In genomic region chr1:210233216-210233494, GRCh38 we compare ENCODE assay signal across 9 cellular contexts. TPM values are rescaled to one million over a fixed set of nuclear protein-coding genes. Genes with fewer than 3 reads are reported as not detected.
DNase-seq lines count a peak whose midpoint lies in the region; ATAC-seq and TF ChIP-seq lines count a peak whose summit lies in the region.
"Had no signal": no experiment of that assay in that cellular context is flagged by ENCODE, and none has a peak within 500 bp of the region (broad histone marks: within the 10 kb centered on the region; RNA-seq: fewer than 3 reads in every experiment).

No MANE protein-coding gene starts in this region.

- no peak for TF ChIP-seq CTCF in left ventricle myocardium inferior (IDR thresholded peaks at IDR 0.05; ENCODE audit: borderline replicate concordance)

- H3K27ac ChIP-seq in left ventricle myocardium inferior (replicated peaks): peak overlapping the region; percentile 91
- peak overlapping the region; percentile 96 for H3K27ac ChIP-seq in rectal smooth muscle tissue (ENCODE audit: low read depth, low read length)

- H3K27me3 ChIP-seq in left ventricle myocardium inferior (ENCODE audit: low read depth) (peaks cover 16% of the 10 kb centered on the region), rectal smooth muscle tissue (ENCODE audit: control insufficient read depth, insufficient read depth, low read length) (no peaks in the 10 kb centered on the region)

- DNase-seq in NCI-H1694 (lab: John Stamatoyannopoulos, UW) (peak; percentile 12), NCI-H1694 treated with DMSO at 0.1 percent for 48 hours (lab: John Stamatoyannopoulos, UW) (no peak), left ventricle myocardium inferior (no peak), occipital lobe (lab: John Stamatoyannopoulos, UW) (no peak), NCI-H524 treated with DMSO at 0.1 percent for 48 hours (lab: John Stamatoyannopoulos, UW) (no peak)
- no peak for DNase-seq in activated T-helper 1 cell treated with anti-CD3 and anti-CD28 coated beads, Interleukin-12 subunit alpha, Interleukin-12 subunit beta, Interleukin-2, Interleukin-4 antibody, amounts not matched to agents 30 ng/mL and 10 ng/mL and 1 ng/mL, durations not matched to agents 14 hours and 24 hours and 36 hours (ENCODE audit: low spot score)
- DNase-seq: CD4-positive, CD25-positive, alpha-beta regulatory T cell had no signal

- H3K4me3 Mint-ChIP-seq in activated T-helper 1 cell treated with anti-CD3 and anti-CD28 coated beads, Interleukin-12 subunit alpha, Interleukin-12 subunit beta, Interleukin-2, Interleukin-4 antibody, amounts not matched to agents 30 ng/mL and 10 ng/mL and 1 ng/mL, durations not matched to agents 14 hours and 24 hours and 36 hours: peak overlapping the region; percentile 45
- H3K4me3 Mint-ChIP-seq: CD4-positive, CD25-positive, alpha-beta regulatory T cell had no signal

- H3K27me3 Mint-ChIP-seq in activated T-helper 1 cell treated with anti-CD3 and anti-CD28 coated beads, Interleukin-12 subunit alpha, Interleukin-12 subunit beta, Interleukin-2, Interleukin-4 antibody, amounts not matched to agents 30 ng/mL and 10 ng/mL and 1 ng/mL, durations not matched to agents 14 hours and 24 hours and 36 hours (ENCODE audit: insufficient read depth): peaks cover 48% of the 10 kb centered on the region

- H3K36me3 ChIP-seq in left ventricle myocardium inferior (no peaks in the 10 kb centered on the region), rectal smooth muscle tissue (ENCODE audit: control insufficient read depth, insufficient read depth, low read length) (no peaks in the 10 kb centered on the region)

- ATAC-seq in GM21528 (IDR thresholded peaks at IDR 0.05; ENCODE audit: low FRiP score, unreplicated experiment): no peak

- no peaks in the 10 kb centered on the region for H3K9me3 ChIP-seq in left ventricle myocardium inferior (replicated peaks)

- no peaks in the 10 kb centered on the region for H3K9me3 Mint-ChIP-seq in activated T-helper 1 cell treated with anti-CD3 and anti-CD28 coated beads, Interleukin-12 subunit alpha, Interleukin-12 subunit beta, Interleukin-2, Interleukin-4 antibody, amounts not matched to agents 30 ng/mL and 10 ng/mL and 1 ng/mL, durations not matched to agents 14 hours and 24 hours and 36 hours

- H3K27ac Mint-ChIP-seq in activated T-helper 1 cell treated with anti-CD3 and anti-CD28 coated beads, Interleukin-12 subunit alpha, Interleukin-12 subunit beta, Interleukin-2, Interleukin-4 antibody, amounts not matched to agents 30 ng/mL and 10 ng/mL and 1 ng/mL, durations not matched to agents 14 hours and 24 hours and 36 hours: no peak overlapping the region
- H3K27ac Mint-ChIP-seq: CD4-positive, CD25-positive, alpha-beta regulatory T cell had no signal

- peaks cover 2% of the 10 kb centered on the region for H3K36me3 Mint-ChIP-seq in activated T-helper 1 cell treated with anti-CD3 and anti-CD28 coated beads, Interleukin-12 subunit alpha, Interleukin-12 subunit beta, Interleukin-2, Interleukin-4 antibody, amounts not matched to agents 30 ng/mL and 10 ng/mL and 1 ng/mL, durations not matched to agents 14 hours and 24 hours and 36 hours (ENCODE audit: low read depth)
- H3K36me3 Mint-ChIP-seq: CD4-positive, CD25-positive, alpha-beta regulatory T cell had no signal

- H3K4me1 ChIP-seq in left ventricle myocardium inferior: peaks cover 52% of the 10 kb centered on the region
- peaks cover 29% of the 10 kb centered on the region for H3K4me1 ChIP-seq in rectal smooth muscle tissue (ENCODE audit: control insufficient read depth, insufficient read depth, low read length)

- H3K4me3 ChIP-seq in left ventricle myocardium inferior: peak overlapping the region; percentile 82
- peak overlapping the region; percentile 83 for H3K4me3 ChIP-seq in rectal smooth muscle tissue (ENCODE audit: low read length)

- H3K9ac ChIP-seq in rectal smooth muscle tissue (ENCODE audit: low read length): peak overlapping the region; percentile 33

- peaks cover 6% of the 10 kb centered on the region for H3K4me1 Mint-ChIP-seq in activated T-helper 1 cell treated with anti-CD3 and anti-CD28 coated beads, Interleukin-12 subunit alpha, Interleukin-12 subunit beta, Interleukin-2, Interleukin-4 antibody, amounts not matched to agents 30 ng/mL and 10 ng/mL and 1 ng/mL, durations not matched to agents 14 hours and 24 hours and 36 hours (ENCODE audit: low read depth)

- intact Hi-C loops in activated T-helper 1 cell treated with anti-CD3 and anti-CD28 coated beads, Interleukin-12 subunit alpha, Interleukin-12 subunit beta, Interleukin-2, Interleukin-4 antibody, amounts not matched to agents 30 ng/mL and 10 ng/mL and 1 ng/mL, durations not matched to agents 14 hours and 24 hours and 36 hours (cut with micrococcal nuclease): loop anchor here (2.0 to 10.0 kb wide), 3 partner anchors 14 to 172 kb away; partner anchors contain the start of gene HHAT
- intact Hi-C loops in left ventricle myocardium inferior (cut with micrococcal nuclease): loop anchor here (10.0 kb wide), 1 partner anchor 62 kb away; no protein-coding TSS in a partner anchor

RNA-seq across cellular contexts. Expression of gene SERTAD4, which starts 0.6 kb away (rescaled TPM):
- total RNA-seq in activated T-helper 1 cell treated with anti-CD3 and anti-CD28 coated beads, Interleukin-12 subunit alpha, Interleukin-12 subunit beta, Interleukin-2, Interleukin-4 antibody, amounts not matched to agents 30 ng/mL and 10 ng/mL and 1 ng/mL, durations not matched to agents 14 hours and 24 hours and 36 hours: not detected in 2 replicates
- 4.6 TPM for total RNA-seq in left ventricle myocardium inferior
- 3.6 TPM for total RNA-seq in occipital lobe
- total RNA-seq: CD4-positive, CD25-positive, alpha-beta regulatory T cell had no signal
